Comparison of ENCODE assay signal across 30 cellular contexts in genomic region chr6:33686981-33687975, GRCh38. TPM values are rescaled to one million over a fixed set of nuclear protein-coding genes. Genes with fewer than 3 reads are reported as not detected.
"Had no signal": no experiment of that assay in that cellular context is flagged by ENCODE, and none has a peak within 500 bp of the region (broad histone marks: within the 10 kb centered on the region; RNA-seq: fewer than 3 reads in every experiment).

No MANE protein-coding gene starts in this region.

- DNase-seq: activated CD4-positive, alpha-beta memory T cell treated with anti-CD3 and anti-CD28 coated beads, Interleukin-2, amount 10 ng/mL, durations not matched to agents 7 days and 5 days; activated CD4-positive, alpha-beta T cell treated with anti-CD3 and anti-CD28 coated beads, Interleukin-2, amount 10 ng/mL, durations not matched to agents 24 days and 14 days; activated CD8-positive, alpha-beta memory T cell treated with anti-CD3 and anti-CD28 coated beads, Interleukin-2, amount 50 U/mL, for 48 hours; activated T-cell treated with anti-CD3 and anti-CD28 coated beads, Interleukin-2, amount 50 U/mL, for 48 hours; anterior cingulate cortex; body of pancreas; cerebellar nuclear complex; colonic mucosa; effector CD8-positive, alpha-beta T cell; left ventricle myocardium inferior; mucosa of descending colon; ovary; stimulated activated CD4-positive, alpha-beta T cell treated with anti-CD3 and anti-CD28 coated beads, Interleukin-12 subunit alpha, Interleukin-12 subunit beta, amount 100 ng/mL, for 4 hours; stimulated activated CD4-positive, alpha-beta T cell treated with anti-CD3 and anti-CD28 coated beads, Interleukin-4, amount 100 ng/mL, for 1 hour; stomach; T-helper 17 cell; T1000; thyroid gland; WERI-Rb-1 had no signal

- H3K9me3 ChIP-seq: body of pancreas, colonic mucosa, left ventricle myocardium inferior, mucosa of descending colon, neutrophil, ovary, right lobe of liver, stomach, thyroid gland, upper lobe of left lung, vagina had no signal

- H3K4me3 ChIP-seq: body of pancreas, cardiac muscle cell, colonic mucosa, left ventricle myocardium inferior, mucosa of descending colon, ovary, right lobe of liver, stomach, thyroid gland, upper lobe of left lung, vagina had no signal

- H3K36me3 ChIP-seq: cardiac muscle cell, neutrophil, ovary, right lobe of liver had no signal

- H3K27ac ChIP-seq: body of pancreas, cardiac muscle cell, colonic mucosa, left ventricle myocardium inferior, neutrophil, ovary, right lobe of liver, stomach, thyroid gland, upper lobe of left lung, vagina, WERI-Rb-1 had no signal

- H3K4me1 ChIP-seq: body of pancreas, colonic mucosa, right lobe of liver, thyroid gland, vagina had no signal

- ATAC-seq: activated CD4-positive, CD25-positive, alpha-beta regulatory T cell treated with anti-CD3 and anti-CD28 coated beads, Interleukin-2, amount 50 U/mL, for 24 hours; body of pancreas; mucosa of descending colon; natural killer cell treated with Interleukin-12 subunit alpha and Interleukin-12 subunit beta and Interleukin-15 and Interleukin-18, amount 100 ng/mL, for 72 hours; right lobe of liver; T-helper 17 cell had no signal

- H3K27me3 ChIP-seq: body of pancreas, cardiac muscle cell, colonic mucosa, neutrophil, ovary, right lobe of liver, stomach, thyroid gland, upper lobe of left lung, vagina had no signal

RNA-seq across cellular contexts. Expression of gene IP6K3, which starts 59.4 kb away (rescaled TPM):
- total RNA-seq: activated CD4-positive, alpha-beta memory T cell treated with anti-CD3 and anti-CD28 coated beads, Interleukin-2, amount 10 ng/mL, durations not matched to agents 7 days and 5 days; activated CD4-positive, alpha-beta T cell treated with anti-CD3 and anti-CD28 coated beads, Interleukin-2, amount 10 ng/mL, durations not matched to agents 24 days and 14 days; activated T-helper 2 cell treated with anti-CD3 and anti-CD28 coated beads, Interferon-gamma antibody, Interleukin-2, Interleukin-4, amounts not matched to agents 10 μg/mL and 5 μg/mL and 100 μg/mL, durations not matched to agents 14 hours and 24 hours and 36 hours; body of pancreas; dermis microvascular lymphatic vessel endothelial cell; frontal cortex; lung microvascular endothelial cell; natural killer cell treated with Interleukin-12 subunit alpha and Interleukin-12 subunit beta and Interleukin-15 and Interleukin-18, amount 100 ng/mL, for 72 hours; T-helper 17 cell had no signal
